In the genomic region with DNA sequence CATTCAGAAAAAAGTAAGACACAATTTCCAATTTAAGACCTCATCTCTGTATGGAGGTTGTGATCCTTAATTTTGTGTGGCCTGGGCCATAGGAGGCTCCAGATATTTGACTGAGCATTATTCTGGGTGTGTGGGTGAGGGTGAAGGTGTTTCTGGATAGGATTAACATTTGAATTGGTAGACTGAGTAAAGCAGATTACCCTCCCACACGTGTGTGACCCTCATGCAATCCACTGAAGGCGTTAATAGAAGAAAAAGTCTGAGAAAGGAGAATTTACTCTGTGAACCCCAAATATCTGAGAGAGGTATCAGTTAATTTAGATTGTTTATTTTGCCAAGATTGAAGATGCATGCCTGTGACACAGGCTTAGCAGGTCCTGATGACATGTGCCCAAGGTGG, we compare ENCODE assay signal across 20 cellular contexts.
"Had no signal": no experiment of that assay in that cellular context is flagged by ENCODE, and none has a peak within 500 bp of the region (broad histone marks: within the 10 kb centered on the region; RNA-seq: fewer than 3 reads in every experiment).

No MANE protein-coding gene starts in this region.

- H3K9me3 ChIP-seq: esophagus squamous epithelium, gastroesophageal sphincter, left lung, lower lobe of right lung, sigmoid colon, testis had no signal

- ATAC-seq: effector memory CD8-positive, alpha-beta T cell; gastroesophageal sphincter; left lung; lower lobe of right lung; natural killer cell treated with Interleukin-12 subunit alpha and Interleukin-12 subunit beta and Interleukin-15 and Interleukin-18, amount 100 ng/mL, for 72 hours; stimulated activated naive B cell treated with anti-CD40 and anti-IgM and Interleukin-4, amounts not matched to agents 10 μg/mL and 1 μg/mL and 100 μg/mL, for 72 hours; stimulated activated naive CD8-positive, alpha-beta T cell treated with anti-CD3 and anti-CD28 coated beads, Interleukin-15, amount 100 ng/mL, for 72 hours had no signal

- H3K36me3 Mint-ChIP-seq: stimulated activated naive B cell treated with anti-CD40 and anti-IgM and Interleukin-4, amounts not matched to agents 10 μg/mL and 1 μg/mL and 100 μg/mL, for 72 hours had no signal

- H3K4me3 ChIP-seq: esophagus squamous epithelium, gastroesophageal sphincter, left lung, lower lobe of right lung, sigmoid colon, skin epidermis, testis had no signal

- H3K27me3 Mint-ChIP-seq: effector memory CD8-positive, alpha-beta T cell; memory B cell; natural killer cell treated with Interleukin-12 subunit alpha and Interleukin-12 subunit beta and Interleukin-15 and Interleukin-18, amount 100 ng/mL, for 72 hours; stimulated activated naive B cell treated with anti-CD40 and anti-IgM and Interleukin-4, amounts not matched to agents 10 μg/mL and 1 μg/mL and 100 μg/mL, for 72 hours; stimulated activated naive CD8-positive, alpha-beta T cell treated with anti-CD3 and anti-CD28 coated beads, Interleukin-15, amount 100 ng/mL, for 72 hours had no signal

- H3K4me1 Mint-ChIP-seq: immature natural killer cell; memory B cell; stimulated activated naive B cell treated with anti-CD40 and anti-IgM and Interleukin-4, amounts not matched to agents 10 μg/mL and 1 μg/mL and 100 μg/mL, for 72 hours; stimulated activated naive CD8-positive, alpha-beta T cell treated with anti-CD3 and anti-CD28 coated beads, Interleukin-15, amount 100 ng/mL, for 72 hours had no signal

- H3K27ac Mint-ChIP-seq: effector memory CD8-positive, alpha-beta T cell; immature natural killer cell; memory B cell; natural killer cell treated with Interleukin-12 subunit alpha and Interleukin-12 subunit beta and Interleukin-15 and Interleukin-18, amount 100 ng/mL, for 72 hours; stimulated activated naive B cell treated with anti-CD40 and anti-IgM and Interleukin-4, amounts not matched to agents 10 μg/mL and 1 μg/mL and 100 μg/mL, for 72 hours had no signal

- H3K27ac ChIP-seq: esophagus squamous epithelium, gastroesophageal sphincter, left lung, lower lobe of right lung, sigmoid colon, skin epidermis, testis had no signal

- H3K27me3 ChIP-seq: esophagus squamous epithelium, gastroesophageal sphincter, left lung, sigmoid colon, testis had no signal

- H3K4me1 ChIP-seq: esophagus squamous epithelium, gastroesophageal sphincter, left lung, lower lobe of right lung, sigmoid colon, testis had no signal

- DNase-seq: effector memory CD8-positive, alpha-beta T cell; esophagus squamous epithelium; foreskin fibroblast; glutamatergic neuron; immature natural killer cell; left lung; lower lobe of right lung; midbrain; posterior cingulate gyrus; sigmoid colon; stimulated activated CD4-positive, alpha-beta T cell treated with anti-CD3 and anti-CD28 coated beads, Interleukin-2, amount 100 ng/mL, for 24 hours; stimulated activated CD4-positive, alpha-beta T cell treated with anti-CD3 and anti-CD28 coated beads, Interleukin-4, amount 100 ng/mL, for 4 hours; stimulated activated naive B cell treated with anti-CD40 and anti-IgM and Interleukin-4, amounts not matched to agents 10 μg/mL and 1 μg/mL and 100 μg/mL, for 72 hours; stimulated activated naive CD8-positive, alpha-beta T cell treated with anti-CD3 and anti-CD28 coated beads, Interleukin-15, amount 100 ng/mL, for 72 hours; testis; trophoblast cell had no signal

- H3K4me3 Mint-ChIP-seq: effector memory CD8-positive, alpha-beta T cell; immature natural killer cell; memory B cell; natural killer cell treated with Interleukin-12 subunit alpha and Interleukin-12 subunit beta and Interleukin-15 and Interleukin-18, amount 100 ng/mL, for 72 hours; stimulated activated naive B cell treated with anti-CD40 and anti-IgM and Interleukin-4, amounts not matched to agents 10 μg/mL and 1 μg/mL and 100 μg/mL, for 72 hours; stimulated activated naive CD8-positive, alpha-beta T cell treated with anti-CD3 and anti-CD28 coated beads, Interleukin-15, amount 100 ng/mL, for 72 hours had no signal

- H3K36me3 ChIP-seq: esophagus squamous epithelium, gastroesophageal sphincter, left lung, lower lobe of right lung, sigmoid colon had no signal
